In the genomic region with DNA sequence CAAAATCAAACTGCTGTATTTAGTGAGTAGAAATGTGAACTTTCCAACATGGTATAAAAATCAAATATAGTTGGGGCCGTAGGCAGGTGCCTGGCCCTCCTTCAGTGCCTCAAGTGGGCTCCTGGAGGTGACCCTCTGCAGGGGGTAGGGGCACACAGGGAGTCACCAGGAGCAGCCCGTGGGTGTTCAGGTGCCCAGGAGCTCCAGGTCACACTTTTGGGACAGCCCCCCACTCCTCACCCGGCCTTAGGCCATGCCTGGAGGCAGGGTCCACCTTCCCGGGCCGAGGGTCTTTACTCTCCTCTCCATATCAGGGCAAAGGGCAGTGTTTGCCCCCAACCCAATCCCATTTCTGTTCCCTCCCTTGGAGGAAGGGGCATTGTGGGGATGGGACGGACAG, we compare ENCODE assay signal across 3 cellular contexts.
"Had no signal": no experiment of that assay in that cellular context is flagged by ENCODE, and none has a peak within 500 bp of the region (broad histone marks: within the 10 kb centered on the region; RNA-seq: fewer than 3 reads in every experiment).

No MANE protein-coding gene starts in this region.

- DNase-seq: GDM1, GF-D8 had no signal

- ATAC-seq: GM12878 had no signal

- H3K4me3 ChIP-seq: GM12878 had no signal
